ENCODE assay signal across 1 cellular context in the genomic region with DNA sequence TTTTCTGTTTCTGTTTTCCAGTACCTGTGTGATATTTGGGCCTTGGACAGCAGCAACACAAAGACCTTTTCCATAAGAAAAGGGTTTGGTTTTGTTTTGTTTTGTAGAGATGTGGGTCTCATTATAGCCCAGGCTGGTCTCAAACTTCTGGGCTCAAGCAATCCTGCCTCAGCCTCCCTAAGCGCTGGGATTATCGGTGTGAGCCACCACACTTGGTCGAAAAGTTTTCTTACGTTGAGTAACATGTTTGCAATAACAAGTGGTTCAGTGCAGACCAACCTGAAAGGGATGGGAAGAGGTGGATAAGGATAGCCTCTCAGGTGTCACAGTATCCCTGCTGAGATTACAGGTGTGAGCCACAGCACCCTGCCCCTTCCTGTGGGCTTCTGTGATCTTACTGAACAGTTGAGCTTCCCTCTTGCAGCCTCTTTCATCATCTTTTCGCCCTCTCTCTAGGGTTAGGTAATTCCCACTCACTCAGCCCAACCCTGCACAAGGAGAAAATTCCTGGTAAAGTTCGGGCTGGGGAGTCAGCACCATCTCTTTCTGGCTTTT.
TF ChIP-seq lines count a peak whose summit lies in the region.

No MANE protein-coding gene starts in this region.

TF ChIP-seq in K562, 482 proteins besides CTCF, POLR2A, EP300 and RAD21 (continued from another document and continues in another):
- TF ChIP-seq, protein P1, sequence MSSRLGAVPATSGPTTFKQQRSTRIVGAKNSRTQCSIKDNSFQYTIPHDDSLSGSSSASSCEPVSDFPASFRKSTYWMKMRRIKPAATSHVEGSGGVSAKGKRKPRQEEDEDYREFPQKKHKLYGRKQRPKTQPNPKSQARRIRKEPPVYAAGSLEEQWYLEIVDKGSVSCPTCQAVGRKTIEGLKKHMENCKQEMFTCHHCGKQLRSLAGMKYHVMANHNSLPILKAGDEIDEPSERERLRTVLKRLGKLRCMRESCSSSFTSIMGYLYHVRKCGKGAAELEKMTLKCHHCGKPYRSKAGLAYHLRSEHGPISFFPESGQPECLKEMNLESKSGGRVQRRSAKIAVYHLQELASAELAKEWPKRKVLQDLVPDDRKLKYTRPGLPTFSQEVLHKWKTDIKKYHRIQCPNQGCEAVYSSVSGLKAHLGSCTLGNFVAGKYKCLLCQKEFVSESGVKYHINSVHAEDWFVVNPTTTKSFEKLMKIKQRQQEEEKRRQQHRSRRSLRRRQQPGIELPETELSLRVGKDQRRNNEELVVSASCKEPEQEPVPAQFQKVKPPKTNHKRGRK (tag; IDR thresholded peaks at IDR 0.05): no peak
- TF ChIP-seq ZSCAN29 (IDR thresholded peaks at IDR 0.05) (no peak), RUNX1 (IDR thresholded peaks at IDR 0.05; ENCODE audit: low read depth) (no peak), HDAC1 (IDR thresholded peaks at IDR 0.05) (peak in 1 of 2 experiments; percentile 39; a peak in 1 of 4 replicates), RCOR1 (IDR thresholded peaks at IDR 0.05; ENCODE audit: borderline replicate concordance in 1 of 2, low read depth in 2 of 2, low read length in 2 of 2) (peak in 1 of 2 experiments; percentile 95; a peak in 2 of 4 replicates), HDGF (IDR thresholded peaks at IDR 0.05) (no peak), KLF13 (tag; IDR thresholded peaks at IDR 0.05; ENCODE audit: borderline replicate concordance, low read depth) (peak; percentile 41; the same call in 1 of the 2 replicates), ZNF140 (CRISPR knock-in tag; IDR thresholded peaks at IDR 0.05) (0 out of 2 replicates have a peak, but pooled peaks have one; percentile 31), HOXB6 (CRISPR knock-in tag; IDR thresholded peaks at IDR 0.05; ENCODE audit: borderline replicate concordance) (no peak), BRCA1 (IDR thresholded peaks at IDR 0.05) (no peak), BRCA1 (CRISPR knock-in tag; IDR thresholded peaks at IDR 0.05) (no peak), FOXA1 (IDR thresholded peaks at IDR 0.05; ENCODE audit: borderline replicate concordance) (no peak), SRSF1 (IDR thresholded peaks at IDR 0.05; ENCODE audit: low read depth, low read length) (no peak), ZNF668 (CRISPR knock-in tag; IDR thresholded peaks at IDR 0.05) (peak; percentile 82; the same call in 1 of the 2 replicates), SIRT6 (IDR thresholded peaks at IDR 0.05; ENCODE audit: low read depth, low read length) (no peak), GTF2F1 (IDR thresholded peaks at IDR 0.05; ENCODE audit: low read depth, low read length) (no peak), POLR2G (IDR thresholded peaks at IDR 0.05; ENCODE audit: low read depth, low read length) (0 out of 2 replicates have a peak, but pooled peaks have one; percentile 32), ILF3 (IDR thresholded peaks at IDR 0.05; ENCODE audit: borderline replicate concordance) (no peak), ZKSCAN8 (CRISPR knock-in tag; IDR thresholded peaks at IDR 0.05) (no peak), KDM1A (IDR thresholded peaks at IDR 0.05) (no peak), U2AF2 (optimal IDR thresholded peaks at IDR 0.05; ENCODE audit: low read depth, low read length) (no peak), ETV6 (IDR thresholded peaks at IDR 0.05; ENCODE audit: borderline replicate concordance in 1 of 2, low read depth in 2 of 2, low read length in 1 of 2) (no peak), ETV6 (CRISPR knock-in tag; IDR thresholded peaks at IDR 0.05; ENCODE audit: borderline replicate concordance) (no peak), SIX5 (IDR thresholded peaks at IDR 0.05; ENCODE audit: borderline replicate concordance in 1 of 2, insufficient read depth in 1 of 2, low read depth in 1 of 2, low read length in 2 of 2) (no peak), SMAD2 (IDR thresholded peaks at IDR 0.05; ENCODE audit: low read depth, low read length) (no peak)
- TF ChIP-seq, protein P2, sequence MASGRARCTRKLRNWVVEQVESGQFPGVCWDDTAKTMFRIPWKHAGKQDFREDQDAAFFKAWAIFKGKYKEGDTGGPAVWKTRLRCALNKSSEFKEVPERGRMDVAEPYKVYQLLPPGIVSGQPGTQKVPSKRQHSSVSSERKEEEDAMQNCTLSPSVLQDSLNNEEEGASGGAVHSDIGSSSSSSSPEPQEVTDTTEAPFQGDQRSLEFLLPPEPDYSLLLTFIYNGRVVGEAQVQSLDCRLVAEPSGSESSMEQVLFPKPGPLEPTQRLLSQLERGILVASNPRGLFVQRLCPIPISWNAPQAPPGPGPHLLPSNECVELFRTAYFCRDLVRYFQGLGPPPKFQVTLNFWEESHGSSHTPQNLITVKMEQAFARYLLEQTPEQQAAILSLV (tag; IDR thresholded peaks at IDR 0.05): peak; percentile 94
- TF ChIP-seq, protein P3, sequence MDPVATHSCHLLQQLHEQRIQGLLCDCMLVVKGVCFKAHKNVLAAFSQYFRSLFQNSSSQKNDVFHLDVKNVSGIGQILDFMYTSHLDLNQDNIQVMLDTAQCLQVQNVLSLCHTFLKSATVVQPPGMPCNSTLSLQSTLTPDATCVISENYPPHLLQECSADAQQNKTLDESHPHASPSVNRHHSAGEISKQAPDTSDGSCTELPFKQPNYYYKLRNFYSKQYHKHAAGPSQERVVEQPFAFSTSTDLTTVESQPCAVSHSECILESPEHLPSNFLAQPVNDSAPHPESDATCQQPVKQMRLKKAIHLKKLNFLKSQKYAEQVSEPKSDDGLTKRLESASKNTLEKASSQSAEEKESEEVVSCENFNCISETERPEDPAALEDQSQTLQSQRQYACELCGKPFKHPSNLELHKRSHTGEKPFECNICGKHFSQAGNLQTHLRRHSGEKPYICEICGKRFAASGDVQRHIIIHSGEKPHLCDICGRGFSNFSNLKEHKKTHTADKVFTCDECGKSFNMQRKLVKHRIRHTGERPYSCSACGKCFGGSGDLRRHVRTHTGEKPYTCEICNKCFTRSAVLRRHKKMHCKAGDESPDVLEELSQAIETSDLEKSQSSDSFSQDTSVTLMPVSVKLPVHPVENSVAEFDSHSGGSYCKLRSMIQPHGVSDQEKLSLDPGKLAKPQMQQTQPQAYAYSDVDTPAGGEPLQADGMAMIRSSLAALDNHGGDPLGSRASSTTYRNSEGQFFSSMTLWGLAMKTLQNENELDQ (CRISPR knock-in tag; IDR thresholded peaks at IDR 0.05; ENCODE audit: borderline replicate concordance): no peak
- TF ChIP-seq, protein P4, sequence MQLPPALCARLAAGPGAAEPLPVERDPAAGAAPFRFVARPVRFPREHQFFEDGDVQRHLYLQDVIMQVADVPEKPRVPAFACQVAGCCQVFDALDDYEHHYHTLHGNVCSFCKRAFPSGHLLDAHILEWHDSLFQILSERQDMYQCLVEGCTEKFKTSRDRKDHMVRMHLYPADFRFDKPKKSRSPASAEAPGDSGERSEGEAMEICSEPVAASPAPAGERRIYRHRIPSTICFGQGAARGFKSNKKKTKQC (CRISPR knock-in tag; IDR thresholded peaks at IDR 0.05): no peak
- TF ChIP-seq, protein P5, sequence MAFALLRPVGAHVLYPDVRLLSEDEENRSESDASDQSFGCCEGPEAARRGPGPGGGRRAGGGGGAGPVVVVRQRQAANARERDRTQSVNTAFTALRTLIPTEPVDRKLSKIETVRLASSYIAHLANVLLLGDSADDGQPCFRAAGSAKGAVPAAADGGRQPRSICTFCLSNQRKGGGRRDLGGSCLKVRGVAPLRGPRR (CRISPR knock-in tag; IDR thresholded peaks at IDR 0.05): peak; percentile 95; the same call in 1 of the 2 replicates
- TF ChIP-seq, protein P6, sequence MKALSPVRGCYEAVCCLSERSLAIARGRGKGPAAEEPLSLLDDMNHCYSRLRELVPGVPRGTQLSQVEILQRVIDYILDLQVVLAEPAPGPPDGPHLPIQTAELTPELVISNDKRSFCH (CRISPR knock-in tag; IDR thresholded peaks at IDR 0.05): peak; percentile 57; the same call in 1 of the 2 replicates
- TF ChIP-seq, protein P6 (tag; IDR thresholded peaks at IDR 0.05): peak; percentile 89
- TF ChIP-seq, protein P7, sequence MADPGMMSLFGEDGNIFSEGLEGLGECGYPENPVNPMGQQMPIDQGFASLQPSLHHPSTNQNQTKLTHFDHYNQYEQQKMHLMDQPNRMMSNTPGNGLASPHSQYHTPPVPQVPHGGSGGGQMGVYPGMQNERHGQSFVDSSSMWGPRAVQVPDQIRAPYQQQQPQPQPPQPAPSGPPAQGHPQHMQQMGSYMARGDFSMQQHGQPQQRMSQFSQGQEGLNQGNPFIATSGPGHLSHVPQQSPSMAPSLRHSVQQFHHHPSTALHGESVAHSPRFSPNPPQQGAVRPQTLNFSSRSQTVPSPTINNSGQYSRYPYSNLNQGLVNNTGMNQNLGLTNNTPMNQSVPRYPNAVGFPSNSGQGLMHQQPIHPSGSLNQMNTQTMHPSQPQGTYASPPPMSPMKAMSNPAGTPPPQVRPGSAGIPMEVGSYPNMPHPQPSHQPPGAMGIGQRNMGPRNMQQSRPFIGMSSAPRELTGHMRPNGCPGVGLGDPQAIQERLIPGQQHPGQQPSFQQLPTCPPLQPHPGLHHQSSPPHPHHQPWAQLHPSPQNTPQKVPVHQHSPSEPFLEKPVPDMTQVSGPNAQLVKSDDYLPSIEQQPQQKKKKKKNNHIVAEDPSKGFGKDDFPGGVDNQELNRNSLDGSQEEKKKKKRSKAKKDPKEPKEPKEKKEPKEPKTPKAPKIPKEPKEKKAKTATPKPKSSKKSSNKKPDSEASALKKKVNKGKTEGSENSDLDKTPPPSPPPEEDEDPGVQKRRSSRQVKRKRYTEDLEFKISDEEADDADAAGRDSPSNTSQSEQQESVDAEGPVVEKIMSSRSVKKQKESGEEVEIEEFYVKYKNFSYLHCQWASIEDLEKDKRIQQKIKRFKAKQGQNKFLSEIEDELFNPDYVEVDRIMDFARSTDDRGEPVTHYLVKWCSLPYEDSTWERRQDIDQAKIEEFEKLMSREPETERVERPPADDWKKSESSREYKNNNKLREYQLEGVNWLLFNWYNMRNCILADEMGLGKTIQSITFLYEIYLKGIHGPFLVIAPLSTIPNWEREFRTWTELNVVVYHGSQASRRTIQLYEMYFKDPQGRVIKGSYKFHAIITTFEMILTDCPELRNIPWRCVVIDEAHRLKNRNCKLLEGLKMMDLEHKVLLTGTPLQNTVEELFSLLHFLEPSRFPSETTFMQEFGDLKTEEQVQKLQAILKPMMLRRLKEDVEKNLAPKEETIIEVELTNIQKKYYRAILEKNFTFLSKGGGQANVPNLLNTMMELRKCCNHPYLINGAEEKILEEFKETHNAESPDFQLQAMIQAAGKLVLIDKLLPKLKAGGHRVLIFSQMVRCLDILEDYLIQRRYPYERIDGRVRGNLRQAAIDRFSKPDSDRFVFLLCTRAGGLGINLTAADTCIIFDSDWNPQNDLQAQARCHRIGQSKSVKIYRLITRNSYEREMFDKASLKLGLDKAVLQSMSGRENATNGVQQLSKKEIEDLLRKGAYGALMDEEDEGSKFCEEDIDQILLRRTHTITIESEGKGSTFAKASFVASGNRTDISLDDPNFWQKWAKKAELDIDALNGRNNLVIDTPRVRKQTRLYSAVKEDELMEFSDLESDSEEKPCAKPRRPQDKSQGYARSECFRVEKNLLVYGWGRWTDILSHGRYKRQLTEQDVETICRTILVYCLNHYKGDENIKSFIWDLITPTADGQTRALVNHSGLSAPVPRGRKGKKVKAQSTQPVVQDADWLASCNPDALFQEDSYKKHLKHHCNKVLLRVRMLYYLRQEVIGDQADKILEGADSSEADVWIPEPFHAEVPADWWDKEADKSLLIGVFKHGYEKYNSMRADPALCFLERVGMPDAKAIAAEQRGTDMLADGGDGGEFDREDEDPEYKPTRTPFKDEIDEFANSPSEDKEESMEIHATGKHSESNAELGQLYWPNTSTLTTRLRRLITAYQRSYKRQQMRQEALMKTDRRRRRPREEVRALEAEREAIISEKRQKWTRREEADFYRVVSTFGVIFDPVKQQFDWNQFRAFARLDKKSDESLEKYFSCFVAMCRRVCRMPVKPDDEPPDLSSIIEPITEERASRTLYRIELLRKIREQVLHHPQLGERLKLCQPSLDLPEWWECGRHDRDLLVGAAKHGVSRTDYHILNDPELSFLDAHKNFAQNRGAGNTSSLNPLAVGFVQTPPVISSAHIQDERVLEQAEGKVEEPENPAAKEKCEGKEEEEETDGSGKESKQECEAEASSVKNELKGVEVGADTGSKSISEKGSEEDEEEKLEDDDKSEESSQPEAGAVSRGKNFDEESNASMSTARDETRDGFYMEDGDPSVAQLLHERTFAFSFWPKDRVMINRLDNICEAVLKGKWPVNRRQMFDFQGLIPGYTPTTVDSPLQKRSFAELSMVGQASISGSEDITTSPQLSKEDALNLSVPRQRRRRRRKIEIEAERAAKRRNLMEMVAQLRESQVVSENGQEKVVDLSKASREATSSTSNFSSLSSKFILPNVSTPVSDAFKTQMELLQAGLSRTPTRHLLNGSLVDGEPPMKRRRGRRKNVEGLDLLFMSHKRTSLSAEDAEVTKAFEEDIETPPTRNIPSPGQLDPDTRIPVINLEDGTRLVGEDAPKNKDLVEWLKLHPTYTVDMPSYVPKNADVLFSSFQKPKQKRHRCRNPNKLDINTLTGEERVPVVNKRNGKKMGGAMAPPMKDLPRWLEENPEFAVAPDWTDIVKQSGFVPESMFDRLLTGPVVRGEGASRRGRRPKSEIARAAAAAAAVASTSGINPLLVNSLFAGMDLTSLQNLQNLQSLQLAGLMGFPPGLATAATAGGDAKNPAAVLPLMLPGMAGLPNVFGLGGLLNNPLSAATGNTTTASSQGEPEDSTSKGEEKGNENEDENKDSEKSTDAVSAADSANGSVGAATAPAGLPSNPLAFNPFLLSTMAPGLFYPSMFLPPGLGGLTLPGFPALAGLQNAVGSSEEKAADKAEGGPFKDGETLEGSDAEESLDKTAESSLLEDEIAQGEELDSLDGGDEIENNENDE (IDR thresholded peaks at IDR 0.05; ENCODE audit: low read depth, low read length): no peak
- TF ChIP-seq, protein P8, sequence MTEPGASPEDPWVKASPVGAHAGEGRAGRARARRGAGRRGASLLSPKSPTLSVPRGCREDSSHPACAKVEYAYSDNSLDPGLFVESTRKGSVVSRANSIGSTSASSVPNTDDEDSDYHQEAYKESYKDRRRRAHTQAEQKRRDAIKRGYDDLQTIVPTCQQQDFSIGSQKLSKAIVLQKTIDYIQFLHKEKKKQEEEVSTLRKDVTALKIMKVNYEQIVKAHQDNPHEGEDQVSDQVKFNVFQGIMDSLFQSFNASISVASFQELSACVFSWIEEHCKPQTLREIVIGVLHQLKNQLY (CRISPR knock-in tag; conservative IDR thresholded peaks at IDR 0.05): no peak
- TF ChIP-seq, protein P9, sequence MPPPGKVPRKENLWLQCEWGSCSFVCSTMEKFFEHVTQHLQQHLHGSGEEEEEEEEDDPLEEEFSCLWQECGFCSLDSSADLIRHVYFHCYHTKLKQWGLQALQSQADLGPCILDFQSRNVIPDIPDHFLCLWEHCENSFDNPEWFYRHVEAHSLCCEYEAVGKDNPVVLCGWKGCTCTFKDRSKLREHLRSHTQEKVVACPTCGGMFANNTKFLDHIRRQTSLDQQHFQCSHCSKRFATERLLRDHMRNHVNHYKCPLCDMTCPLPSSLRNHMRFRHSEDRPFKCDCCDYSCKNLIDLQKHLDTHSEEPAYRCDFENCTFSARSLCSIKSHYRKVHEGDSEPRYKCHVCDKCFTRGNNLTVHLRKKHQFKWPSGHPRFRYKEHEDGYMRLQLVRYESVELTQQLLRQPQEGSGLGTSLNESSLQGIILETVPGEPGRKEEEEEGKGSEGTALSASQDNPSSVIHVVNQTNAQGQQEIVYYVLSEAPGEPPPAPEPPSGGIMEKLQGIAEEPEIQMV (tag; conservative IDR thresholded peaks at IDR 0.05; ENCODE audit: low read depth): peak; percentile 78
